Comparison of ENCODE assay signal across 8 cellular contexts in the genomic region with DNA sequence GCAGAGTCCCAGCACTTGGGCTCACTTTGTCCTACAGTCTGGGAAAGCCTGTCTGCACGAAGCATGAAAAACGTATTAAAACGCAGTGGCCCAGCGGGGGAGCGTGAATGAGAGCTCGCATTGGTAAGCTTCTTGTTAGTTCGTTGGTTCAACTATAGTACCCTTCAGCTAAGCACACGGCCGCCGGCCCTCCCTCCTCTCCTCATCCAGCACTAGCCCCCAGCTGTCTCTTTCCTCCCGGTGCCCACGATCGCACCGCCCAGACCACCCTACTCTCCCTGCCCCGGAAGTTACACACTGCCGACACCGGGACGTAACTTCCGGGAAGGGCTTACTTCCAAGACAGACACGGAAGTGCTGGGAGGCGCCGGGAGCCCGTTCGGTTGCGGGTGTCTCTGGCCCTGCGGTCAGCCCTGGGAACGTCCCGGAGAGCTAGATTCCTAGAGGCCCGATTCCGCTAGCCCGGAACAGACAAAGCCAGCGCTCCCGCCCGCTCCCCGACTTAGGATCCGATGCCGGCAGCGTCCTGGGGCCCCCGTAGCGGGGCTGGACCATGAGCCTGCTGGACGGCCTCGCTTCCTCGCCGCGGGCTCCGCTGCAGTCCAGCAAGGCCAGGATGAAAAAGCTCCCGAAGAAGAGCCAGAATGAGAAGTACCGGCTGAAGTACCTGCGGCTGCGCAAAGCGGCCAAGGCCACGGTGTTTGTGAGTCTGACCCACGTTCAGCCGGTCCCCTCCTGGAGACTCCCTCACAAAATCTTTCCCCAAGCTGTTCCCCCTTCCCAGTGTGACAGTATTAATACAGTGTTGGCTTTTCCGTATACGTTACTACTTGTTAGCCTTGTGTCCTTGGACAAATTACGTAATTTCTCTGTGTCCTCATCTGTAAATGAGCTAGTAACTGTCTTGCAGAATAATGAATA. TPM values are rescaled to one million over a fixed set of nuclear protein-coding genes. Genes with fewer than 3 reads are reported as not detected.
DNase-seq lines count a peak whose midpoint lies in the region; ATAC-seq, FAIRE-seq and TF ChIP-seq lines count a peak whose summit lies in the region.

A gene with protein sequence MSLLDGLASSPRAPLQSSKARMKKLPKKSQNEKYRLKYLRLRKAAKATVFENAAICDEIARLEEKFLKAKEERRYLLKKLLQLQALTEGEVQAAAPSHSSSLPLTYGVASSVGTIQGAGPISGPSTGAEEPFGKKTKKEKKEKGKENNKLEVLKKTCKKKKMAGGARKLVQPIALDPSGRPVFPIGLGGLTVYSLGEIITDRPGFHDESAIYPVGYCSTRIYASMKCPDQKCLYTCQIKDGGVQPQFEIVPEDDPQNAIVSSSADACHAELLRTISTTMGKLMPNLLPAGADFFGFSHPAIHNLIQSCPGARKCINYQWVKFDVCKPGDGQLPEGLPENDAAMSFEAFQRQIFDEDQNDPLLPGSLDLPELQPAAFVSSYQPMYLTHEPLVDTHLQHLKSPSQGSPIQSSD (plus strand): TSS at position 334 of the 921 bp plus-strand sequence. CDS start 220 bp downstream, at position 554.

- ATAC-seq in GM21515 (IDR thresholded peaks at IDR 0.05; ENCODE audit: unreplicated experiment): peak; percentile 99

- H3K4me2 ChIP-seq in OCI-LY3 (ENCODE audit: low read length) (peak within 1 kb of the TSS; percentile 85), endothelial cell of umbilical vein (ENCODE audit: insufficient read depth, low read length) (peak within 1 kb of the TSS; percentile 97)

- peaks cover 6% of the 10 kb centered on the region for H4K20me1 ChIP-seq in OCI-LY3 (ENCODE audit: insufficient read depth, low read length)
- H4K20me1 ChIP-seq in endothelial cell of umbilical vein (replicated peaks; ENCODE audit: control insufficient read depth, extremely low read depth, insufficient read depth, low read length): no peaks in the 10 kb centered on the region

- DNase-seq in D341Med (ENCODE audit: low spot score): peak; percentile 93
- DNase-seq in HuH-7.5 (ENCODE audit: low spot score): peak; percentile 70
- DNase-seq in activated T-cell treated with anti-CD3 and anti-CD28 coated beads for 1 hour (ENCODE audit: low read depth): peak; percentile 69
- DNase-seq in endothelial cell of umbilical vein (ENCODE audit: low read depth, low spot score): peak; percentile 92
- peak; percentile 93 for DNase-seq in midbrain (lab: John Stamatoyannopoulos, UW)
- DNase-seq in stimulated activated CD8-positive, alpha-beta memory T cell treated with anti-CD3 and anti-CD28 coated beads, Interleukin-2, amount 100 ng/mL, for 1 hour (ENCODE audit: low read depth in 2 of 2): peak; percentile 62 to 67

- peak; percentile 97 for TF ChIP-seq POLR2A in endothelial cell of umbilical vein (IDR thresholded peaks at IDR 0.05; ENCODE audit: low read depth, low read length)

- H2AFZ ChIP-seq in OCI-LY3 (ENCODE audit: low read depth, low read length): peak within 1 kb of the TSS; percentile 59
- H2AFZ ChIP-seq in endothelial cell of umbilical vein (ENCODE audit: low read depth, low read length): peak within 1 kb of the TSS; percentile 90

- H3K4me1 ChIP-seq in OCI-LY3 (ENCODE audit: low read length) (peaks cover 11% of the 10 kb centered on the region), endothelial cell of umbilical vein (ENCODE audit: control insufficient read depth, extremely low read depth, insufficient read depth, low read length) (peaks cover 19% of the 10 kb centered on the region)

- TF ChIP-seq CTCF in OCI-LY3 (IDR thresholded peaks at IDR 0.05; ENCODE audit: low read depth, low read length) (no peak), endothelial cell of umbilical vein (IDR thresholded peaks at IDR 0.05; ENCODE audit: extremely low read depth in 1 of 2, insufficient read depth in 1 of 2, low read depth in 1 of 2, low read length in 2 of 2) (no peak)

- H3K36me3 ChIP-seq in OCI-LY3 (replicated peaks; ENCODE audit: low read depth, low read length) (peaks cover 29% of the 10 kb centered on the region), endothelial cell of umbilical vein (ENCODE audit: control insufficient read depth in 2 of 2, extremely low read depth in 1 of 2, insufficient read depth in 2 of 2, low read length in 2 of 2) (peaks cover 12 to 15% of the 10 kb centered on the region in 2 experiments)

- H3K9me3 ChIP-seq in OCI-LY3 (ENCODE audit: insufficient read depth, low read length) (no peaks in the 10 kb centered on the region), endothelial cell of umbilical vein (replicated peaks; ENCODE audit: control insufficient read depth, insufficient read depth, low read length) (no peaks in the 10 kb centered on the region)

- CTCF ChIA-PET in endothelial cell of umbilical vein (lab: Charles Lee): interaction anchor here (0.8 to 2.0 kb wide), 8 partner anchors 10 to 551 kb away, joined by 3 to 8 read pairs (median 4); no protein-coding TSS in a partner anchor

- H3K27ac ChIP-seq in OCI-LY3 (ENCODE audit: low read length) (peak within 1 kb of the TSS; percentile 45), endothelial cell of umbilical vein (ENCODE audit: insufficient read depth, low read depth, low read length) (peak within 1 kb of the TSS; percentile 87)

- BruUV-seq in endothelial cell of umbilical vein (replicated peaks; lab: Mats Ljungman, UMichigan): TSS peak; percentile 66

- H3K9ac ChIP-seq in OCI-LY3 (ENCODE audit: low read length) (peak within 1 kb of the TSS; percentile 94), endothelial cell of umbilical vein (replicated peaks; ENCODE audit: extremely low read depth, insufficient read depth, low read length) (peak within 1 kb of the TSS; percentile 97)

- H3K4me3 ChIP-seq in OCI-LY3 (ENCODE audit: low read length) (peak within 1 kb of the TSS; percentile 93), endothelial cell of umbilical vein (replicated peaks in 1 of 3; ENCODE audit: insufficient read depth in 1 of 3, low read depth in 1 of 3, low read length in 3 of 3) (peak within 1 kb of the TSS; percentile 67 to 94 (median 74))

- POLR2A ChIA-PET in endothelial cell of umbilical vein (lab: Charles Lee): interaction anchor here (0.5 to 1.0 kb wide), 5 partner anchors 32 to 1285 kb away, joined by 3 read pairs; no protein-coding TSS in a partner anchor

- FAIRE-seq in endothelial cell of umbilical vein (lab: Jason Lieb, UNC): peak; percentile 99

- H3K27me3 ChIP-seq in OCI-LY3 (ENCODE audit: low read depth, low read length): no peaks in the 10 kb centered on the region
- peaks cover 12 to 15% of the 10 kb centered on the region in 2 experiments for H3K27me3 ChIP-seq in endothelial cell of umbilical vein (ENCODE audit: control insufficient read depth in 2 of 2, insufficient read depth in 2 of 2, low read length in 2 of 2)

- no peaks in the 10 kb centered on the region for H3K9me1 ChIP-seq in endothelial cell of umbilical vein (replicated peaks; ENCODE audit: control insufficient read depth, extremely low read depth, insufficient read depth, low read length)

- intact Hi-C loops in endothelial cell of umbilical vein (cut with micrococcal nuclease): loop anchor here (5.0 kb wide), 1 partner anchor 490 kb away; a partner anchor contains a TSS

- dilution Hi-C loops in endothelial cell of umbilical vein (cut with MboI; ENCODE audit: extremely low pct_ligation_motif_present, low sequenced_read_pairs): no loop called here

- H3K79me2 ChIP-seq in OCI-LY3 (ENCODE audit: low read length) (peaks cover 28% of the 10 kb centered on the region), endothelial cell of umbilical vein (ENCODE audit: control insufficient read depth, insufficient read depth, low read length) (peaks cover 25% of the 10 kb centered on the region)

TF ChIP-seq in endothelial cell of umbilical vein, 7 proteins besides CTCF, POLR2A, EP300 and RAD21:
- TF ChIP-seq EZH2 (IDR thresholded peaks at IDR 0.05; ENCODE audit: borderline replicate concordance, low read depth, low read length, severe bottlenecking) (no peak), POLR2AphosphoS5 (IDR thresholded peaks at IDR 0.05; ENCODE audit: insufficient read depth, low read depth, low read length) (peak; percentile 97)

RNA-seq across cellular contexts. Expression of the gene that starts here (rescaled TPM):
- 29.6 and 34.4 TPM in 2 replicates for total RNA-seq in endothelial cell of umbilical vein
- 22.4 and 24.3 TPM in 2 replicates for polyA plus RNA-seq in endothelial cell of umbilical vein
- polyA plus RNA-seq in endothelial cell of umbilical vein (2011; cell fraction: cytosol; rRNA removed): 17.4 and 20.9 TPM in 2 replicates
- 124 and 125 TPM in 2 replicates for polyA plus RNA-seq in endothelial cell of umbilical vein (2011; cell fraction: nucleus; rRNA removed)
- polyA plus RNA-seq in endothelial cell of umbilical vein (2012): 29.5 and 29.7 TPM in 2 replicates
- 23.0 and 24.4 TPM in 2 replicates for polyA minus RNA-seq in endothelial cell of umbilical vein
- 7.8 TPM for polyA minus RNA-seq in endothelial cell of umbilical vein (2011; cell fraction: cytosol; rRNA and poly(A)+ RNA removed)
- polyA minus RNA-seq in endothelial cell of umbilical vein (2011; cell fraction: nucleus; rRNA and poly(A)+ RNA removed): 33.1 and 35.3 TPM in 2 replicates

Comparison
In these comparisons a context has a peak if more than half of its experiments do, and no peak if none do; other contexts are left out.
1. Peak in every context shown above with its lines: DNase-seq, ATAC-seq, H3K4me3 ChIP-seq and H3K27ac ChIP-seq.